In genomic region chr6:139344186-139344963, GRCh38 we compare ENCODE assay signal across 28 cellular contexts. TPM values are rescaled to one million over a fixed set of nuclear protein-coding genes. Genes with fewer than 3 reads are reported as not detected.
DNase-seq lines count a peak whose midpoint lies in the region; ATAC-seq, FAIRE-seq and TF ChIP-seq lines count a peak whose summit lies in the region.
"Had no signal": no experiment of that assay in that cellular context is flagged by ENCODE, and none has a peak within 500 bp of the region (broad histone marks: within the 10 kb centered on the region; RNA-seq: fewer than 3 reads in every experiment).

No MANE protein-coding gene starts in this region.

- H3K4me3 ChIP-seq in MM.1S (ENCODE audit: low read length) (no peak overlapping the region), K562 (no peak overlapping the region)
- H3K4me3 ChIP-seq: ascending aorta, left ventricle myocardium inferior, psoas muscle had no signal

- H3K9me3 ChIP-seq in MM.1S (replicated peaks; ENCODE audit: insufficient read depth, low read length) (no peaks in the 10 kb centered on the region), K562 (replicated peaks; ENCODE audit: control insufficient read depth, insufficient read depth, low read depth, low read length) (no peaks in the 10 kb centered on the region)
- H3K9me3 ChIP-seq: ascending aorta, left ventricle myocardium inferior, psoas muscle, SK-N-SH had no signal

- H3K4me1 ChIP-seq in MM.1S (ENCODE audit: low read length) (peaks cover 8% of the 10 kb centered on the region), K562 (replicated peaks in 1 of 2; ENCODE audit: control insufficient read depth in 2 of 2, insufficient read depth in 2 of 2, low read length in 2 of 2) (no peaks in the 10 kb centered on the region)
- H3K4me1 ChIP-seq: ascending aorta, left ventricle myocardium inferior had no signal

- H3K79me2 ChIP-seq in MM.1S (ENCODE audit: low read length) = no peaks in the 10 kb centered on the region
- H3K79me2 ChIP-seq in K562 (ENCODE audit: control insufficient read depth, insufficient read depth, low read length) = no peaks in the 10 kb centered on the region

- H3K9me1 ChIP-seq in K562 (ENCODE audit: control insufficient read depth, insufficient read depth, low read length) = no peaks in the 10 kb centered on the region

- in situ Hi-C loops in K562 (cut with MboI) = no loop called here

- H2AFZ ChIP-seq in MM.1S (ENCODE audit: low read length) = 0 out of 2 replicates have a peak overlapping the region, but pooled peaks have one; percentile 19
- H2AFZ ChIP-seq in K562 (ENCODE audit: low read depth, low read length) = no peak overlapping the region

- no peak for FAIRE-seq in K562 (lab: Jason Lieb, UNC)
- FAIRE-seq: D721Med, GM12891, RCC 7860 had no signal

- no peak for ATAC-seq in K562
- no peak for ATAC-seq in GM18505 (IDR thresholded peaks at IDR 0.05; ENCODE audit: unreplicated experiment)
- ATAC-seq: psoas muscle; stimulated activated naive B cell treated with anti-CD40 and anti-IgM and Interleukin-4, amounts not matched to agents 10 μg/mL and 1 μg/mL and 100 μg/mL, for 72 hours had no signal

- no peaks in the 10 kb centered on the region for H3F3A ChIP-seq in MM.1S (ENCODE audit: insufficient read depth, low read length)

- no peak for TF ChIP-seq EP300 in K562 (IDR thresholded peaks at IDR 0.05; ENCODE audit: low read length)

- intact Hi-C loops in K562 (cut with micrococcal nuclease) = no loop called here

- no peaks in the 10 kb centered on the region for H3K9me2 ChIP-seq in MM.1S (replicated peaks; ENCODE audit: insufficient read depth, low read length)
- H3K9me2 ChIP-seq: SK-N-SH had no signal

- BruUV-seq in K562 (replicated peaks; lab: Mats Ljungman, UMichigan) = no TSS peak

- no peaks in the 10 kb centered on the region for H3K36me3 ChIP-seq in MM.1S (replicated peaks; ENCODE audit: insufficient read depth, low read length)
- H3K36me3 ChIP-seq in K562 (ENCODE audit: control insufficient read depth, insufficient read depth, low read length) = no peaks in the 10 kb centered on the region
- H3K36me3 ChIP-seq: ascending aorta, left ventricle myocardium inferior had no signal

- H3K27me3 ChIP-seq in MM.1S (replicated peaks; ENCODE audit: insufficient read depth, low read length) (no peaks in the 10 kb centered on the region), K562 (ENCODE audit: control insufficient read depth in 2 of 2, insufficient read depth in 2 of 2, low read length in 2 of 2) (peaks cover 9 to 31% of the 10 kb centered on the region in 2 experiments; a peak in 3 of 5 replicates)
- H3K27me3 ChIP-seq: ascending aorta had no signal

- H4K20me1 ChIP-seq in MM.1S (ENCODE audit: insufficient read depth, low read length) (no peaks in the 10 kb centered on the region), K562 (replicated peaks; ENCODE audit: control insufficient read depth, insufficient read depth, low read length) (no peaks in the 10 kb centered on the region)

- peak; percentile 12 for DNase-seq in NCI-H1105 treated with DMSO at 0.1 percent for 48 hours (lab: John Stamatoyannopoulos, UW)
- DNase-seq in NCI-H1105 (lab: John Stamatoyannopoulos, UW) = no peak
- no peak for DNase-seq in MM.1S
- DNase-seq in K562 (ENCODE audit: extremely low read depth in 1 of 4, low spot score in 3 of 4) = no peak
- DNase-seq in kidney tubule cell (ENCODE audit: low spot score) = peak; percentile 14
- DNase-seq in mesenteric fat pad (ENCODE audit: low spot score) = no peak
- no peak for DNase-seq in activated T-cell treated with anti-CD3 and anti-CD28 coated beads, Interleukin-2, amount 50 U/mL, for 1 hour
- DNase-seq: activated CD4-positive, alpha-beta T cell treated with anti-CD3 and anti-CD28 coated beads for 4 hours; activated CD8-positive, alpha-beta memory T cell treated with anti-CD3 and anti-CD28 coated beads for 24 hours; activated effector memory CD4-positive, alpha-beta T cell treated with anti-CD3 and anti-CD28 coated beads, Interleukin-2, amount 50 U/mL, for 16 hours; activated naive CD8-positive, alpha-beta T cell treated with anti-CD3 and anti-CD28 coated beads for 36 hours; caudate nucleus; left ventricle myocardium inferior; mesendoderm; NCI-H1694; NCI-H524; occipital lobe; psoas muscle; SK-N-SH; stimulated activated CD4-positive, alpha-beta T cell treated with anti-CD3 and anti-CD28 coated beads, Interleukin-15, amount 100 ng/mL, for 24 hours; stimulated activated naive B cell treated with anti-CD40 and anti-IgM and Interleukin-4, amounts not matched to agents 10 μg/mL and 1 μg/mL and 100 μg/mL, for 72 hours; T-helper 2 cell had no signal

- TF ChIP-seq CTCF in MM.1S (IDR thresholded peaks at IDR 0.05; ENCODE audit: low read length) (no peak), K562 (IDR thresholded peaks at IDR 0.05 in 2 of 3, conservative IDR thresholded peaks at IDR 0.05 in 1 of 3; ENCODE audit: insufficient read depth in 2 of 3, low read depth in 1 of 3, low read length in 3 of 3) (no peak)

- TF ChIP-seq POLR2A in K562 (conservative IDR thresholded peaks at IDR 0.05) (no peak), GM18505 (IDR thresholded peaks at IDR 0.05; ENCODE audit: borderline replicate concordance, extremely low read depth, insufficient read depth, insufficient read length) (no peak)

- TF ChIP-seq RAD21 in K562 (CRISPR knock-in tag; conservative IDR thresholded peaks at IDR 0.05 in 1 of 2, IDR thresholded peaks at IDR 0.05 in 1 of 2) = no peak

- POLR2A ChIA-PET in K562 (lab: Yijun Ruan, JAX) = interaction anchor here (0.6 kb wide), 2 partner anchors 29 to 522 kb away, joined by 3 read pairs; no protein-coding TSS in a partner anchor

- H3K9ac ChIP-seq in MM.1S (ENCODE audit: low read length) = no peak overlapping the region
- no peak overlapping the region for H3K9ac ChIP-seq in K562 (ENCODE audit: insufficient read depth in 1 of 2, low read depth in 2 of 2, low read length in 2 of 2)
- H3K9ac ChIP-seq: SK-N-SH had no signal

- 0% methylated on average over 4 of the region's 4 CpGs for WGBS in K562 (ENCODE audit: insufficient coverage, low coverage, missing lambda C conversion rate)

- H3K4me2 ChIP-seq in MM.1S (ENCODE audit: low read depth, low read length) (no peak overlapping the region), K562 (ENCODE audit: insufficient read depth, low read length) (no peak overlapping the region)
- H3K4me2 ChIP-seq: SK-N-SH had no signal

- CTCF ChIA-PET in K562 (lab: Yijun Ruan, JAX; ENCODE audit: low intra/inter-chr PET ratio) = no interaction called here

- no peak overlapping the region for H3K27ac ChIP-seq in MM.1S (ENCODE audit: low read length)
- H3K27ac ChIP-seq in K562 (ENCODE audit: extremely low read depth, low read depth, low read length) = no peak overlapping the region
- H3K27ac ChIP-seq: 22Rv1, ascending aorta, left ventricle myocardium inferior, psoas muscle had no signal

TF ChIP-seq in K562, 482 proteins besides CTCF, POLR2A, EP300 and RAD21 (continues in another document):
- no peak for TF ChIP-seq NFATC3 (IDR thresholded peaks at IDR 0.05)
- TF ChIP-seq NFIC (IDR thresholded peaks at IDR 0.05) = peak; percentile 42

RNA-seq across cellular contexts. Expression of gene CITED2, which starts 30.1 kb away (rescaled TPM):
- 15.3 and 17.8 TPM in 2 replicates for total RNA-seq in K562 (2011; cell fraction: chromatin; rRNA removed; ENCODE audit: low replicate concordance)
- total RNA-seq in K562 (2011; cell fraction: nucleolus; rRNA removed) = 22.8 and 25.8 TPM in 2 replicates
- total RNA-seq in K562 (2011; cell fraction: nucleoplasm; rRNA removed) = 18.8 and 19.2 TPM in 2 replicates
- 56.6 and 80.0 TPM in 2 replicates for total RNA-seq in K562 (2014; rRNA removed)
- total RNA-seq in K562 (2014; rRNA removed; fragmentation: Illumina TruSeq; extraction: Trizol) = 15.3 and 18.2 TPM in 2 replicates
- total RNA-seq in K562 (2015; rRNA removed; fragmentation: Illumina TruSeq; extraction: Trizol) = 12.0 and 13.5 TPM in 2 replicates
- total RNA-seq in K562 (2021) = 80.9 and 86.1 TPM in 2 replicates
- polyA plus RNA-seq in K562 (2011; rRNA removed) = 17.5 and 44.7 TPM in 2 replicates
- polyA plus RNA-seq in K562 (2011; cell fraction: cytosol; rRNA removed) = 24.9 and 64.7 TPM in 2 replicates
- polyA plus RNA-seq in K562 (2011; cell fraction: nucleus; rRNA removed) = 35.6 and 45.1 TPM in 2 replicates
- 30.8 and 32.8 TPM in 2 replicates for polyA plus RNA-seq in K562 (2012)
- polyA plus RNA-seq in K562 (2014; fragmentation: Illumina TruSeq; extraction: Trizol) = 43.4 and 44.8 TPM in 2 replicates
- polyA plus RNA-seq in K562 (2014; fragmentation: Nextera tagmentation; extraction: Ambion mirVana) = under 1 TPM; 0.21 to 0.43 TPM
- 34.2 and 34.8 TPM in 2 replicates for polyA plus RNA-seq in K562 (2014; rRNA removed)
- polyA minus RNA-seq in K562 (2011; rRNA and poly(A)+ RNA removed) = 8.4 and 17.5 TPM in 2 replicates
- 22.9 and 45.5 TPM in 2 replicates for polyA minus RNA-seq in K562 (2011; cell fraction: cytosol; rRNA and poly(A)+ RNA removed)
- polyA minus RNA-seq in K562 (2011; cell fraction: nucleus; rRNA and poly(A)+ RNA removed) = 19.1 and 55.8 TPM in 2 replicates
- total RNA-seq in mesenteric fat pad = 70.8 TPM

RNA-seq across cellular contexts. Expression of gene TXLNB, which starts 52.6 kb away (rescaled TPM):
- not detected in 2 replicates for total RNA-seq in K562 (2011; cell fraction: chromatin; rRNA removed; ENCODE audit: low replicate concordance)
- total RNA-seq in K562 (2011; cell fraction: nucleolus; rRNA removed) = not detected in 2 replicates
- not detected in 2 replicates for total RNA-seq in K562 (2011; cell fraction: nucleoplasm; rRNA removed)
- total RNA-seq in K562 (2014; rRNA removed) = not detected in 2 replicates
- total RNA-seq in K562 (2014; rRNA removed; fragmentation: Illumina TruSeq; extraction: Trizol) = not detected in 2 replicates
- not detected in 2 replicates for total RNA-seq in K562 (2015; rRNA removed; fragmentation: Illumina TruSeq; extraction: Trizol)
- not detected in 2 replicates for total RNA-seq in K562 (2021)
- polyA plus RNA-seq in K562 (2011; rRNA removed) = not detected in 2 replicates
- not detected in 2 replicates for polyA plus RNA-seq in K562 (2011; cell fraction: cytosol; rRNA removed)
- not detected in 2 replicates for polyA plus RNA-seq in K562 (2011; cell fraction: nucleus; rRNA removed)
- not detected in 2 replicates for polyA plus RNA-seq in K562 (2012)
- polyA plus RNA-seq in K562 (2014; fragmentation: Illumina TruSeq; extraction: Trizol) = not detected in 2 replicates
- polyA plus RNA-seq in K562 (2014; fragmentation: Nextera tagmentation; extraction: Ambion mirVana) = not detected
- polyA plus RNA-seq in K562 (2014; rRNA removed) = not detected in 2 replicates
- polyA minus RNA-seq in K562 (2011; rRNA and poly(A)+ RNA removed) = not detected in 2 replicates
- not detected in 2 replicates for polyA minus RNA-seq in K562 (2011; cell fraction: cytosol; rRNA and poly(A)+ RNA removed)
- not detected in 2 replicates for polyA minus RNA-seq in K562 (2011; cell fraction: nucleus; rRNA and poly(A)+ RNA removed)
- total RNA-seq in mesenteric fat pad = 0.61 TPM
- total RNA-seq: ascending aorta had no signal

Comparison
In these comparisons a context has a peak if more than half of its experiments do, and no peak if none do; other contexts are left out.
1. DNase-seq: peak in NCI-H1105 treated with DMSO at 0.1 percent for 48 hours (single experiment) and kidney tubule cell (single experiment); none in NCI-H1105 (single experiment), MM.1S (single experiment), K562 (0 of 4), mesenteric fat pad (single experiment) and activated T-cell treated with anti-CD3 and anti-CD28 coated beads, Interleukin-2, amount 50 U/mL, for 1 hour (single experiment).